In the genomic region with DNA sequence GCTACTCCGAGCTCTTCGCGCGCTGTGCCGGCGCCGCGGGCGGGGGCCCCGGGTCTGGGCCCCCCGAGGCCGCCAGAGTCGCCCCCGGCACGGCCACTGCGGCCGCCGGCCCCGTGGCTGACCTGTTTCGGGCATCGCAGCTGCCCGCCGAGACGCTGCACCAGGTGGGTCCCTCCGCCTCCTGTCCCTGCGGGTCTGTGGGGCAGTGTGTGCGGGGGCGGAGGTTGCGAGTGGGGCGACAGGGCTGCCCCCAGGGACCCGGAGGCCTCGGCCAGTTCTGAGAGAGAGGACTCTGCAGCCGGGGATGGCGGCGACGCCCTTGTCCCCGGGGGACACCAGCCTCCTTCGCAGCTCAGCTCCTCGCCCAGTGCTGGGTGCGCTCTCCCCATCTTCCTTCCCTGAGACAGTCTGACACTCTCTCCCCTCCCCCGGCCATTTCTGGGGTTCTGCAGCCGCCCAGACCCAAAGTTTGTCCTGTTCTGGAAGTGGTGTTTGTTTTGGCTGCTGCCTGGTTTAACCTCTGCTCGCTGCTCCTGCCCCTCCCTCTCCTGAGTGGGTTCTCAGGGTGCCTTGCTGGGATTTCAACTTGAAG, we compare ENCODE assay signal across 7 cellular contexts. TPM values are rescaled to one million over a fixed set of nuclear protein-coding genes. Genes with fewer than 3 reads are reported as not detected.
DNase-seq lines count a peak whose midpoint lies in the region; ATAC-seq and TF ChIP-seq lines count a peak whose summit lies in the region.

No MANE protein-coding gene starts in this region.

- H3K27me3 ChIP-seq in dorsolateral prefrontal cortex (peaks cover 0 to 40% (median 5%) of the 10 kb centered on the region in 45 donors), muscle layer of colon (ENCODE audit: control insufficient read depth in 1 of 2, insufficient read depth in 2 of 2, low read length in 2 of 2) (peaks cover 0 to 4% of the 10 kb centered on the region in 2 donors)

- H3K4me3 Mint-ChIP-seq in T-helper 17 cell: peak overlapping the region; percentile 91

- no peaks in the 10 kb centered on the region for H3K36me3 ChIP-seq in muscle layer of colon (ENCODE audit: insufficient read depth, low read length)

- ATAC-seq in GM19023 (IDR thresholded peaks at IDR 0.05; ENCODE audit: unreplicated experiment) (peak; percentile 30), HG02840 (IDR thresholded peaks at IDR 0.05; ENCODE audit: low FRiP score, unreplicated experiment) (peak; percentile 24), T-helper 17 cell (no peak), HG03469 (IDR thresholded peaks at IDR 0.05; ENCODE audit: unreplicated experiment) (no peak)

- intact Hi-C loops in dorsolateral prefrontal cortex (cut with DNase I): loop anchor here in 1 of 2 donors (5.0 kb wide), 2 partner anchors 75 to 95 kb away; no protein-coding TSS in a partner anchor

- peak overlapping the region in 49 of 59 donors; percentile 29 to 84 (median 70) for H3K27ac ChIP-seq in dorsolateral prefrontal cortex
- no peak overlapping the region for H3K27ac ChIP-seq in muscle layer of colon (ENCODE audit: low read depth, low read length)

- DNase-seq in T-helper 17 cell (peak in 2 of 3 donors; percentile 3 to 10), dorsolateral prefrontal cortex (peak in 2 of 10 donors; percentile 12 to 50), GM13977 (ENCODE audit: low spot score) (no peak)

- in situ Hi-C loops in GM13977 (cut with MboI; ENCODE audit: low pct_unique_long_range_greater_than_20kb, low sequenced_read_pairs, unreplicated experiment): no loop called here

- H3K9ac ChIP-seq in muscle layer of colon (ENCODE audit: low read length): no peak overlapping the region

- H3K4me1 ChIP-seq in muscle layer of colon (ENCODE audit: insufficient read depth, low read length): no peaks in the 10 kb centered on the region

- no peak overlapping the region for H3K27ac Mint-ChIP-seq in T-helper 17 cell

- H3K27me3 Mint-ChIP-seq in T-helper 17 cell: no peaks in the 10 kb centered on the region

- no peaks in the 10 kb centered on the region for H3K9me3 ChIP-seq in T-helper 17 cell (ENCODE audit: control insufficient read depth, low read length, poor library complexity, severe bottlenecking)
- peaks cover 3% of the 10 kb centered on the region for H3K9me3 ChIP-seq in muscle layer of colon (ENCODE audit: low read length)

- peak overlapping the region; percentile 34 to 78 (median 65) for H3K4me3 ChIP-seq in dorsolateral prefrontal cortex
- H3K4me3 ChIP-seq in muscle layer of colon (ENCODE audit: low read depth in 1 of 2, low read length in 2 of 2): peak overlapping the region; percentile 4 to 55

- TF ChIP-seq CTCF in dorsolateral prefrontal cortex (IDR thresholded peaks at IDR 0.05 in 54 of 56, conservative IDR thresholded peaks at IDR 0.05 in 2 of 56; ENCODE audit: low read depth in 1 of 56, partially characterized antibody in 56 of 56) (no peak), GM13977 (IDR thresholded peaks at IDR 0.05; ENCODE audit: extremely low read depth, insufficient read depth, missing control alignments) (no peak)

- H3K36me3 Mint-ChIP-seq in T-helper 17 cell (ENCODE audit: low read depth): no peaks in the 10 kb centered on the region

- peaks cover 3% of the 10 kb centered on the region for H3K4me1 Mint-ChIP-seq in T-helper 17 cell

RNA-seq across cellular contexts. Expression of gene REPS2, which starts 0.6 kb away (rescaled TPM):
- total RNA-seq in T-helper 17 cell (1 to 10 TPM in 1 of 2 donors, under 1 TPM in 1; 0.35 to 3.3 TPM), dorsolateral prefrontal cortex (100 to 1,000 TPM in 13 of 120 experiments, 10 to 100 TPM in 107; 52.3 to 116 (median 83.4) TPM)

Comparison
In these comparisons a context has a peak if more than half of its experiments do, and no peak if none do; other contexts are left out.
1. ATAC-seq: peak in GM19023 (single experiment) and HG02840 (single experiment); none in T-helper 17 cell (single experiment) and HG03469 (single experiment).
2. RNA of gene REPS2, which starts 0.6 kb away (total RNA-seq): 52.3 to 116 TPM in dorsolateral prefrontal cortex; 0.35 to 3.3 TPM in T-helper 17 cell; every median in the first group is over 10 times any median in the second.